ENCODE assay signal across 8 cellular contexts in the genomic region with DNA sequence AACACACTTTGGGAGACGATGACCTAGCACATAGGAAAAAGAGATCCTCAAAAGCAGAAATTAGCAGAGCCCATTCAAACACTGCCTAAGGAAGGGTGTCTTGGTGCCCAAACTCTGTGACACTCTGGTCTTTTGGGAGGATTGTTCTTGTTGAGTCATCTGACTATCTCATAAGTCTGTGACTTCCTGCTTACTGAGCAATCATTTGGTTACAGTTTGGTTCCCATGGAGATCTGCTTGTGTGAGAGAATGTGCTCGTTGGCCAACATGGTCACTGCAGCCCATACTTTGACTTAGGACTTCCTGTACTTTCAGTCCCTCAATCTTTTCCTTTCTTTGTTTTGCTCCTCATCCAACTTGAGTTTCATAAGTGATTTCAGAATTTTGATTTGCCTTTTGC.
A peak's percentile ranks its signal among the peaks of the same experiment; 100 is the strongest.
DNase-seq lines count a peak whose midpoint lies in the region; ATAC-seq and TF ChIP-seq lines count a peak whose summit lies in the region.

No MANE protein-coding gene starts in this region.

- peak; percentile 61 for ATAC-seq in GM21381 (IDR thresholded peaks at IDR 0.05; ENCODE audit: unreplicated experiment)

- H3K4me3 ChIP-seq in fibroblast of pulmonary artery (replicated peaks; ENCODE audit: low read depth, low read length) = no peak overlapping the region
- no peak overlapping the region for H3K4me3 ChIP-seq in spleen

- WGBS in spleen, 5 donors = 48 to 54% (median 50%) methylated on average over 2 of the region's 2 CpGs

- no peaks in the 10 kb centered on the region for H3K27me3 ChIP-seq in spleen (replicated peaks in 1 of 7)

- TF ChIP-seq POLR2A in spleen (IDR thresholded peaks at IDR 0.05) = no peak

- no peak for TF ChIP-seq CTCF in fibroblast of pulmonary artery (IDR thresholded peaks at IDR 0.05; ENCODE audit: low read length, missing control alignments)
- no peak for TF ChIP-seq CTCF in spleen (IDR thresholded peaks at IDR 0.05 in 8 of 11, conservative IDR thresholded peaks at IDR 0.05 in 3 of 11)

- intact Hi-C loops in spleen (cut with DNase I; ENCODE audit: low total_unique reads) = no loop called here

- DNase-seq in NOMO-1 (lab: John Stamatoyannopoulos, UW; ENCODE audit: unreplicated experiment in 2 of 2) (peak; percentile 32 to 83), fibroblast of pulmonary artery (ENCODE audit: low read depth) (peak; percentile 90), spleen (no peak), SHP77 treated with DMSO at 0.1 percent for 48 hours (lab: John Stamatoyannopoulos, UW) (no peak), NCI-H1930 (lab: John Stamatoyannopoulos, UW) (no peak)
- no peak for DNase-seq in activated effector memory CD4-positive, alpha-beta T cell treated with Interleukin-2 at 50 U/mL for 16 hours
- DNase-seq in activated T-cell treated with anti-CD3 and anti-CD28 coated beads, Interleukin-2, amount 50 U/mL, for 1 hour = no peak

- H3K4me1 ChIP-seq in spleen = no peaks in the 10 kb centered on the region

- no peaks in the 10 kb centered on the region for H3K9me3 ChIP-seq in spleen

- no peaks in the 10 kb centered on the region for H3K36me3 ChIP-seq in spleen

- peak overlapping the region in 7 of 8 donors; percentile 10 to 71 (median 48) for H3K27ac ChIP-seq in spleen

Comparison
In these comparisons a context has a peak if more than half of its experiments do, and no peak if none do; other contexts are left out.
1. DNase-seq: peak in NOMO-1 (2 of 2) and fibroblast of pulmonary artery (single experiment); none in spleen (single experiment), SHP77 treated with DMSO at 0.1 percent for 48 hours (single experiment), activated effector memory CD4-positive, alpha-beta T cell treated with Interleukin-2 at 50 U/mL for 16 hours (single experiment), activated T-cell treated with anti-CD3 and anti-CD28 coated beads, Interleukin-2, amount 50 U/mL, for 1 hour (single experiment) and NCI-H1930 (0 of 2).